ENCODE assay signal across 20 cellular contexts in genomic region chr2:63870679-63871078, GRCh38. TPM values are rescaled to one million over a fixed set of nuclear protein-coding genes. Genes with fewer than 3 reads are reported as not detected.
DNase-seq lines count a peak whose midpoint lies in the region; ATAC-seq and TF ChIP-seq lines count a peak whose summit lies in the region.
"Had no signal": no experiment of that assay in that cellular context is flagged by ENCODE, and none has a peak within 500 bp of the region (broad histone marks: within the 10 kb centered on the region; RNA-seq: fewer than 3 reads in every experiment).

No MANE protein-coding gene starts in this region.

- H3K27ac ChIP-seq in cardiac muscle cell: peak overlapping the region; percentile 21
- no peak overlapping the region for H3K27ac ChIP-seq in left ventricle myocardium inferior (replicated peaks)
- H3K27ac ChIP-seq in PC-3 (ENCODE audit: low read length): peak overlapping the region; percentile 35; the same call in 1 of the 2 replicates
- H3K27ac ChIP-seq in subcutaneous abdominal adipose tissue (ENCODE audit: low read depth, low read length): peak overlapping the region; percentile 83
- H3K27ac ChIP-seq in OCI-LY7 (ENCODE audit: low read depth, low read length, poor library complexity, severe bottlenecking): no peak overlapping the region
- H3K27ac ChIP-seq: BLaER1, Peyer's patch had no signal

- no peak overlapping the region for H3K4me3 ChIP-seq in cardiac muscle cell
- no peak overlapping the region for H3K4me3 ChIP-seq in left ventricle myocardium inferior
- H3K4me3 ChIP-seq in PC-3 (ENCODE audit: low read length): no peak overlapping the region
- H3K4me3 ChIP-seq in subcutaneous abdominal adipose tissue (ENCODE audit: low read depth in 1 of 5, low read length in 5 of 5): no peak overlapping the region
- H3K4me3 ChIP-seq in OCI-LY7 (ENCODE audit: low read depth, low read length, poor library complexity, severe bottlenecking): no peak overlapping the region
- H3K4me3 ChIP-seq: BLaER1, MG63, Peyer's patch had no signal

- intact Hi-C loops in left ventricle myocardium inferior (cut with micrococcal nuclease) (no loop called here), PC-3 (cut with micrococcal nuclease) (no loop called here), OCI-LY7 (cut with micrococcal nuclease; ENCODE audit: unreplicated experiment) (no loop called here)

- BruUV-seq in PC-3 (replicated peaks; lab: Mats Ljungman, UMichigan) (no TSS peak), OCI-LY7 (replicated peaks; lab: Mats Ljungman, UMichigan) (no TSS peak)

- H3K36me3 ChIP-seq in cardiac muscle cell: peaks cover 8% of the 10 kb centered on the region
- H3K36me3 ChIP-seq in left ventricle myocardium inferior: peaks cover 20% of the 10 kb centered on the region
- H3K36me3 ChIP-seq in PC-3 (ENCODE audit: low read depth, low read length): peaks cover 8% of the 10 kb centered on the region
- peaks cover 17 to 39% (median 28%) of the 10 kb centered on the region in 5 donors for H3K36me3 ChIP-seq in subcutaneous abdominal adipose tissue (ENCODE audit: control insufficient read depth in 5 of 5, insufficient read depth in 5 of 5, low read length in 5 of 5)
- peaks cover 84% of the 10 kb centered on the region for H3K36me3 ChIP-seq in OCI-LY7 (ENCODE audit: insufficient read depth, low read length)

- DNase-seq in cardiac muscle cell (ENCODE audit: low read depth in 1 of 2, low spot score in 1 of 2): no peak
- no peak for DNase-seq in left ventricle myocardium inferior
- DNase-seq in PC-3: no peak
- no peak for DNase-seq in left lobe of liver (ENCODE audit: low spot score)
- no peak for DNase-seq in nucleus accumbens (lab: John Stamatoyannopoulos, UW)
- no peak for DNase-seq in OCI-LY7 (ENCODE audit: low spot score)
- DNase-seq in middle frontal gyrus (ENCODE audit: extremely low spot score, low spot score): no peak
- DNase-seq: CD4-positive, alpha-beta memory T cell; DMS79; Kasumi-1; NCI-H1048; NCI-H1436; NCI-H2029; NCI-H345; NCI-H524 treated with DMSO at 0.1 percent for 48 hours; Peyer's patch had no signal

- H4K20me1 ChIP-seq in PC-3 (ENCODE audit: low read length) (0 out of 2 replicates have a peak, but pooled peaks cover 5% of the 10 kb centered on the region), OCI-LY7 (ENCODE audit: insufficient read depth, low read length) (no peaks in the 10 kb centered on the region)
- H4K20me1 ChIP-seq: BLaER1 had no signal

- H2AFZ ChIP-seq in PC-3 (ENCODE audit: low read length) (no peak overlapping the region), OCI-LY7 (ENCODE audit: low read length) (no peak overlapping the region)

- H3K79me2 ChIP-seq in PC-3 (ENCODE audit: low read length): peaks cover 24% of the 10 kb centered on the region
- H3K79me2 ChIP-seq in OCI-LY7 (ENCODE audit: insufficient read depth, low read depth, low read length): peaks cover 5% of the 10 kb centered on the region; the same call in 1 of the 2 replicates

- H3K4me2 ChIP-seq in PC-3 (ENCODE audit: low read length): 0 out of 2 replicates have a peak overlapping the region, but pooled peaks have one; percentile 25
- H3K4me2 ChIP-seq in OCI-LY7 (ENCODE audit: low read length): no peak overlapping the region
- H3K4me2 ChIP-seq: BLaER1 had no signal

- TF ChIP-seq CTCF in cardiac muscle cell (IDR thresholded peaks at IDR 0.05; ENCODE audit: low read depth, low read length) (no peak), left ventricle myocardium inferior (IDR thresholded peaks at IDR 0.05; ENCODE audit: borderline replicate concordance) (no peak), PC-3 (conservative IDR thresholded peaks at IDR 0.05; ENCODE audit: low read depth, low read length) (no peak), OCI-LY7 (conservative IDR thresholded peaks at IDR 0.05; ENCODE audit: low read length) (no peak)

- H3K9me3 ChIP-seq in cardiac muscle cell (ENCODE audit: low read depth) (no peaks in the 10 kb centered on the region), left ventricle myocardium inferior (replicated peaks) (no peaks in the 10 kb centered on the region), PC-3 (ENCODE audit: low read length) (no peaks in the 10 kb centered on the region), subcutaneous abdominal adipose tissue (ENCODE audit: control insufficient read depth in 5 of 5, low read length in 5 of 5) (no peaks in the 10 kb centered on the region), OCI-LY7 (ENCODE audit: low read length) (peaks cover 14% of the 10 kb centered on the region)
- H3K9me3 ChIP-seq: Peyer's patch had no signal

- ATAC-seq in PC-3 (no peak; the same call in 1 of the 2 replicates), left lobe of liver (peak; percentile 9)
- ATAC-seq: Right ventricle myocardium inferior had no signal

- POLR2A ChIA-PET in PC-3 (lab: Charles Lee; ENCODE audit: unreplicated experiment) (no interaction called here), OCI-LY7 (lab: Charles Lee) (interaction anchor here (1.0 kb wide), 1 partner anchor 286 kb away, joined by 3 read pairs; no protein-coding TSS in a partner anchor)

- CTCF ChIA-PET in PC-3 (lab: Charles Lee): no interaction called here
- CTCF ChIA-PET in OCI-LY7 (lab: Charles Lee; ENCODE audit: unreplicated experiment): no interaction called here

- no peaks in the 10 kb centered on the region for H3K27me3 ChIP-seq in cardiac muscle cell
- H3K27me3 ChIP-seq in left ventricle myocardium inferior (ENCODE audit: low read depth): no peaks in the 10 kb centered on the region
- no peaks in the 10 kb centered on the region for H3K27me3 ChIP-seq in PC-3 (ENCODE audit: low read length)
- H3K27me3 ChIP-seq in subcutaneous abdominal adipose tissue (ENCODE audit: control insufficient read depth in 5 of 5, insufficient read depth in 4 of 5, low read length in 5 of 5): no peaks in the 10 kb centered on the region
- H3K27me3 ChIP-seq: BLaER1, MG63, Peyer's patch had no signal

- H3F3A ChIP-seq in PC-3 (ENCODE audit: low read length, unreplicated experiment): no peaks in the 10 kb centered on the region

- H3K4me1 ChIP-seq in cardiac muscle cell (ENCODE audit: low read depth) (peaks cover 17% of the 10 kb centered on the region), left ventricle myocardium inferior (peaks cover 77% of the 10 kb centered on the region), PC-3 (ENCODE audit: insufficient read depth, low read length) (peaks cover 44% of the 10 kb centered on the region), subcutaneous abdominal adipose tissue (ENCODE audit: control insufficient read depth in 5 of 5, insufficient read depth in 5 of 5, low read length in 5 of 5) (peaks cover 0 to 45% (median 20%) of the 10 kb centered on the region in 5 donors), OCI-LY7 (ENCODE audit: insufficient read depth, low read length, poor library complexity, severe bottlenecking) (no peaks in the 10 kb centered on the region)
- H3K4me1 ChIP-seq: Peyer's patch had no signal

- H3K9me2 ChIP-seq in PC-3 (replicated peaks; ENCODE audit: low read length) (no peaks in the 10 kb centered on the region), OCI-LY7 (ENCODE audit: insufficient read depth, low read length) (no peaks in the 10 kb centered on the region)

- H3K9ac ChIP-seq in PC-3 (ENCODE audit: low read length) (no peak overlapping the region), subcutaneous abdominal adipose tissue (ENCODE audit: low read length in 5 of 5) (no peak overlapping the region)
- H3K9ac ChIP-seq: BLaER1 had no signal

RNA-seq across cellular contexts. Expression of gene UGP2, which starts 29.0 kb away (rescaled TPM):
- total RNA-seq in cardiac muscle cell (183 and 199 TPM in 2 replicates), left ventricle myocardium inferior (394 TPM), PC-3 (2014; rRNA removed) (48.4 and 55.8 TPM in 2 replicates), left lobe of liver (303 TPM), OCI-LY7 (2022) (71.4 and 91.4 TPM in 2 replicates)
- polyA plus RNA-seq in cardiac muscle cell: 327 and 344 TPM in 2 replicates
- total RNA-seq in OCI-LY7 (2014; rRNA removed; shearing (Covaris generic)): 53.7 and 56.9 TPM in 2 replicates

Comparison
In these comparisons a context has a peak if more than half of its experiments do, and no peak if none do; other contexts are left out.
1. H3K27ac ChIP-seq: peak in cardiac muscle cell (single experiment), PC-3 (single experiment) and subcutaneous abdominal adipose tissue (single experiment); none in left ventricle myocardium inferior (single experiment) and OCI-LY7 (single experiment).